In genomic region chr6:26438000-26438399, GRCh38 we compare ENCODE assay signal across 23 cellular contexts. TPM values are rescaled to one million over a fixed set of nuclear protein-coding genes. Genes with fewer than 3 reads are reported as not detected.
DNase-seq lines count a peak whose midpoint lies in the region; ATAC-seq, FAIRE-seq and TF ChIP-seq lines count a peak whose summit lies in the region.
"Had no signal": no experiment of that assay in that cellular context is flagged by ENCODE, and none has a peak within 500 bp of the region (broad histone marks: within the 10 kb centered on the region; RNA-seq: fewer than 3 reads in every experiment).

No MANE protein-coding gene starts in this region.

- no TSS peak for BruUV-seq in HepG2 (replicated peaks; lab: Mats Ljungman, UMichigan)

- H3K4me2 ChIP-seq in HepG2 (ENCODE audit: low read depth, low read length) (no peak overlapping the region), parathyroid adenoma (ENCODE audit: low read length) (peak overlapping the region; percentile 13)
- H3K4me2 ChIP-seq: A549; BLaER1 treated with 17β-estradiol and CSF1 and Interleukin-3, amounts not matched to agents 10 nM and 100 nM had no signal

- H2AFZ ChIP-seq in HepG2 (ENCODE audit: low read length), result no peak overlapping the region
- no peak overlapping the region for H2AFZ ChIP-seq in parathyroid adenoma

- H3K27me3 ChIP-seq in HepG2 (ENCODE audit: control insufficient read depth in 1 of 2, insufficient read depth in 2 of 2, low read length in 2 of 2) (no peaks in the 10 kb centered on the region; a peak in 1 of 5 replicates), right lobe of liver (no peaks in the 10 kb centered on the region), parathyroid adenoma (ENCODE audit: control insufficient read depth, insufficient read depth, low read length) (no peaks in the 10 kb centered on the region)
- H3K27me3 ChIP-seq: BLaER1 treated with 17β-estradiol and CSF1 and Interleukin-3, amounts not matched to agents 10 nM and 100 nM had no signal

- peak overlapping the region in 2 of 3 donors; percentile 12 to 17 for H3K27ac Mint-ChIP-seq in IgD-negative memory B cell

- H3K4me3 Mint-ChIP-seq in IgD-negative memory B cell, result peak overlapping the region in 1 of 4 donors; percentile 16

- no peaks in the 10 kb centered on the region for H4K20me1 ChIP-seq in HepG2 (ENCODE audit: insufficient read depth, low read length)
- H4K20me1 ChIP-seq: BLaER1 treated with 17β-estradiol and CSF1 and Interleukin-3, amounts not matched to agents 10 nM and 100 nM had no signal

- H3K79me2 ChIP-seq in HepG2 (ENCODE audit: insufficient read depth, low read length), result no peaks in the 10 kb centered on the region
- H3K79me2 ChIP-seq in parathyroid adenoma, result no peaks in the 10 kb centered on the region

- intact Hi-C loops in HepG2 (cut with micrococcal nuclease; ENCODE audit: unreplicated experiment), result no loop called here
- intact Hi-C loops in right lobe of liver (cut with DNase I), result no loop called here

- H3K4me1 ChIP-seq in HepG2 (ENCODE audit: insufficient read depth, low read length), result peaks cover 20% of the 10 kb centered on the region
- peaks cover 0 to 11% (median 0%) of the 10 kb centered on the region in 4 donors for H3K4me1 ChIP-seq in right lobe of liver
- H3K4me1 ChIP-seq in parathyroid adenoma, result peaks cover 15% of the 10 kb centered on the region

- peaks cover 0 to 10% (median 3%) of the 10 kb centered on the region in 3 donors for H3K9me3 Mint-ChIP-seq in IgD-negative memory B cell

- TF ChIP-seq POLR2A in HepG2 (IDR thresholded peaks at IDR 0.05; ENCODE audit: insufficient read depth in 1 of 2, low read depth in 2 of 2, low read length in 2 of 2) (no peak), right lobe of liver (IDR thresholded peaks at IDR 0.05) (no peak)

- ATAC-seq in HepG2 (no peak), right lobe of liver (no peak), GM19467 (IDR thresholded peaks at IDR 0.05; ENCODE audit: unreplicated experiment) (no peak)
- ATAC-seq: A549, GM12878 had no signal

- H3K9ac ChIP-seq in HepG2 (ENCODE audit: insufficient read depth, low read depth, low read length) (no peak overlapping the region), parathyroid adenoma (no peak overlapping the region)
- H3K9ac ChIP-seq: BLaER1 treated with 17β-estradiol and CSF1 and Interleukin-3, amounts not matched to agents 10 nM and 100 nM had no signal

- no peak for TF ChIP-seq CTCF in HepG2 (CRISPR knock-in tag; IDR thresholded peaks at IDR 0.05)
- TF ChIP-seq CTCF in right lobe of liver (IDR thresholded peaks at IDR 0.05), result no peak
- TF ChIP-seq CTCF in parathyroid adenoma (IDR thresholded peaks at IDR 0.05), result no peak

- FAIRE-seq in HepG2 (lab: Jason Lieb, UNC), result no peak
- FAIRE-seq: A549, GM12878, GM12892, GM18507 had no signal

- peaks cover 21 to 25% (median 23%) of the 10 kb centered on the region in 3 donors for H3K4me1 Mint-ChIP-seq in IgD-negative memory B cell

- TF ChIP-seq EP300 in HepG2 (IDR thresholded peaks at IDR 0.05; ENCODE audit: low read depth in 2 of 2, low read length in 2 of 2) (no peak), HepG2 (CRISPR knock-in tag; IDR thresholded peaks at IDR 0.05; ENCODE audit: borderline replicate concordance) (no peak)

- H3K9me3 ChIP-seq in HepG2 (ENCODE audit: low read length) (no peaks in the 10 kb centered on the region), right lobe of liver (no peaks in the 10 kb centered on the region), parathyroid adenoma (ENCODE audit: control insufficient read depth, low read length) (no peaks in the 10 kb centered on the region)
- H3K9me3 ChIP-seq: A549 had no signal

- DNase-seq in HepG2 (ENCODE audit: low spot score), result no peak
- DNase-seq in right lobe of liver, result no peak
- DNase-seq in AML-193 (lab: John Stamatoyannopoulos, UW), result no peak
- DNase-seq: CD4-positive, alpha-beta memory T cell; CD8-positive, alpha-beta memory T cell; COR-L47; DMS 273 treated with DMSO at 0.1 percent for 48 hours; DMS153; DMS53; DMS79; DND-41; EL; GDM1 had no signal

- H3K36me3 Mint-ChIP-seq in IgD-negative memory B cell, result peaks cover 2% of the 10 kb centered on the region

- TF ChIP-seq RAD21 in HepG2 (CRISPR knock-in tag; IDR thresholded peaks at IDR 0.05), result no peak

- CTCF ChIA-PET in HepG2 (lab: Yijun Ruan, JAX; ENCODE audit: low intra/inter-chr PET ratio, low total read pairs), result no interaction called here

- H3K27ac ChIP-seq in HepG2 (ENCODE audit: extremely low read length, insufficient read depth, low read length) (no peak overlapping the region), right lobe of liver (no peak overlapping the region), parathyroid adenoma (no peak overlapping the region)
- H3K27ac ChIP-seq: 22Rv1; A549; BLaER1 treated with 17β-estradiol and CSF1 and Interleukin-3, amounts not matched to agents 10 nM and 100 nM; C4-2B had no signal

- no peak overlapping the region for H3K4me3 ChIP-seq in HepG2 (replicated peaks in 1 of 3; ENCODE audit: insufficient read depth in 1 of 3, low read depth in 2 of 3, low read length in 3 of 3)
- no peak overlapping the region for H3K4me3 ChIP-seq in right lobe of liver
- no peak overlapping the region for H3K4me3 ChIP-seq in parathyroid adenoma (ENCODE audit: low read depth, low read length)
- H3K4me3 ChIP-seq: A549; BLaER1 treated with 17β-estradiol and CSF1 and Interleukin-3, amounts not matched to agents 10 nM and 100 nM; GM12878 had no signal

- POLR2A ChIA-PET in HepG2 (lab: Yijun Ruan, JAX), result no interaction called here

- WGBS in HepG2 (ENCODE audit: low lambda C conversion rate), result 86% methylated on average over 1 of the region's 1 CpG
- 100% methylated on average over 1 of the region's 1 CpG for WGBS in right lobe of liver (ENCODE audit: insufficient coverage, low coverage, low lambda C conversion rate, missing lambda C conversion rate)

- H3K36me3 ChIP-seq in HepG2 (replicated peaks in 1 of 2; ENCODE audit: control insufficient read depth in 1 of 2, insufficient read depth in 2 of 2, low read length in 2 of 2) (no peaks in the 10 kb centered on the region), right lobe of liver (peaks cover 0 to 2% (median 0%) of the 10 kb centered on the region in 4 donors), parathyroid adenoma (ENCODE audit: control insufficient read depth, insufficient read depth, low read length) (no peaks in the 10 kb centered on the region)

- H3K27me3 Mint-ChIP-seq in IgD-negative memory B cell, result no peaks in the 10 kb centered on the region
- H3K27me3 Mint-ChIP-seq: CD4-positive, alpha-beta memory T cell; CD8-positive, alpha-beta memory T cell had no signal

- in situ Hi-C loops in HepG2 (cut with HindIII; ENCODE audit: extremely low pct_ligation_motif_present, low pct_unique_long_range_greater_than_20kb), result no loop called here

RNA-seq across cellular contexts. Expression of gene BTN3A3, which starts 2.3 kb away (rescaled TPM):
- total RNA-seq in HepG2 (2016; rRNA removed; fragmentation: Illumina TruSeq; extraction: Trizol) (2.9 and 4.3 TPM in 2 replicates), right lobe of liver (10 to 100 TPM in 3 of 6 experiments, 1 to 10 TPM in 3; 5.2 to 13.8 (median 9.1) TPM)
- 1.1 and 1.8 TPM in 2 replicates for total RNA-seq in HepG2 (2016; cell fraction: cytosol; rRNA removed; fragmentation: Illumina TruSeq; extraction: Trizol; ENCODE audit: low read depth)
- total RNA-seq in HepG2 (2016; cell fraction: insoluble cytoplasmic fraction; rRNA removed; fragmentation: Illumina TruSeq; extraction: Trizol), result 4.0 and 5.3 TPM in 2 replicates
- 1.1 and 2.7 TPM in 2 replicates for total RNA-seq in HepG2 (2016; cell fraction: membrane; rRNA removed; fragmentation: Illumina TruSeq; extraction: Trizol)
- total RNA-seq in HepG2 (2016; cell fraction: nucleus; rRNA removed; fragmentation: Illumina TruSeq; extraction: Trizol), result 10.3 and 12.7 TPM in 2 replicates
- polyA plus RNA-seq in HepG2 (2011; rRNA removed) (5.0 and 6.3 TPM in 2 replicates), IgD-negative memory B cell (36.3 TPM)
- polyA plus RNA-seq in HepG2 (2011; cell fraction: cytosol; rRNA removed), result 2.3 and 3.7 TPM in 2 replicates
- 12.9 and 22.9 TPM in 2 replicates for polyA plus RNA-seq in HepG2 (2011; cell fraction: nucleus; rRNA removed)
- polyA plus RNA-seq in HepG2 (2012), result 3.7 and 5.2 TPM in 2 replicates
- polyA plus RNA-seq in HepG2 (2016; cell fraction: cytosol; fragmentation: Illumina TruSeq; extraction: Trizol; ENCODE audit: low read depth), result 0.26 and 0.36 TPM in 2 replicates
- 1.9 and 2.2 TPM in 2 replicates for polyA plus RNA-seq in HepG2 (2016; cell fraction: insoluble cytoplasmic fraction; fragmentation: Illumina TruSeq; extraction: Trizol; ENCODE audit: low read depth)
- 0.65 and 0.73 TPM in 2 replicates for polyA plus RNA-seq in HepG2 (2016; cell fraction: membrane; fragmentation: Illumina TruSeq; extraction: Trizol; ENCODE audit: low read depth)
- polyA plus RNA-seq in HepG2 (2016; cell fraction: nucleus; fragmentation: Illumina TruSeq; extraction: Trizol; ENCODE audit: insufficient read depth, low read depth), result 13.4 and 14.1 TPM in 2 replicates
- 8.0 and 29.3 TPM in 2 replicates for polyA minus RNA-seq in HepG2 (2011; rRNA and poly(A)+ RNA removed; ENCODE audit: low replicate concordance)
- polyA minus RNA-seq in HepG2 (2011; cell fraction: cytosol; rRNA and poly(A)+ RNA removed), result 1.1 and 1.4 TPM in 2 replicates
- 10.0 and 27.5 TPM in 2 replicates for polyA minus RNA-seq in HepG2 (2011; cell fraction: nucleus; rRNA and poly(A)+ RNA removed)

RNA-seq across cellular contexts. Expression of gene BTN2A1, which starts 19.8 kb away (rescaled TPM):
- total RNA-seq in HepG2 (2016; rRNA removed; fragmentation: Illumina TruSeq; extraction: Trizol), result 9.1 and 16.4 TPM in 2 replicates
- total RNA-seq in HepG2 (2016; cell fraction: cytosol; rRNA removed; fragmentation: Illumina TruSeq; extraction: Trizol; ENCODE audit: low read depth), result 2.8 and 3.8 TPM in 2 replicates
- 9.2 and 15.3 TPM in 2 replicates for total RNA-seq in HepG2 (2016; cell fraction: insoluble cytoplasmic fraction; rRNA removed; fragmentation: Illumina TruSeq; extraction: Trizol)
- total RNA-seq in HepG2 (2016; cell fraction: membrane; rRNA removed; fragmentation: Illumina TruSeq; extraction: Trizol), result 5.5 and 6.0 TPM in 2 replicates
- 18.6 and 21.3 TPM in 2 replicates for total RNA-seq in HepG2 (2016; cell fraction: nucleus; rRNA removed; fragmentation: Illumina TruSeq; extraction: Trizol)
- polyA plus RNA-seq in HepG2 (2011; rRNA removed), result 30.4 and 35.0 TPM in 2 replicates
- polyA plus RNA-seq in HepG2 (2011; cell fraction: cytosol; rRNA removed), result 23.7 and 28.2 TPM in 2 replicates
- 33.3 and 38.3 TPM in 2 replicates for polyA plus RNA-seq in HepG2 (2011; cell fraction: nucleus; rRNA removed)
- 18.7 and 23.0 TPM in 2 replicates for polyA plus RNA-seq in HepG2 (2012)
- 2.6 and 3.2 TPM in 2 replicates for polyA plus RNA-seq in HepG2 (2016; cell fraction: cytosol; fragmentation: Illumina TruSeq; extraction: Trizol; ENCODE audit: low read depth)
- 11.1 TPM in 2 replicates for polyA plus RNA-seq in HepG2 (2016; cell fraction: insoluble cytoplasmic fraction; fragmentation: Illumina TruSeq; extraction: Trizol; ENCODE audit: low read depth)
- 3.3 and 3.5 TPM in 2 replicates for polyA plus RNA-seq in HepG2 (2016; cell fraction: membrane; fragmentation: Illumina TruSeq; extraction: Trizol; ENCODE audit: low read depth)
- polyA plus RNA-seq in HepG2 (2016; cell fraction: nucleus; fragmentation: Illumina TruSeq; extraction: Trizol; ENCODE audit: insufficient read depth, low read depth), result 49.0 and 49.2 TPM in 2 replicates
- polyA minus RNA-seq in HepG2 (2011; rRNA and poly(A)+ RNA removed; ENCODE audit: low replicate concordance), result 23.9 and 31.6 TPM in 2 replicates
- polyA minus RNA-seq in HepG2 (2011; cell fraction: cytosol; rRNA and poly(A)+ RNA removed), result 10.4 and 12.6 TPM in 2 replicates
- 25.0 and 37.0 TPM in 2 replicates for polyA minus RNA-seq in HepG2 (2011; cell fraction: nucleus; rRNA and poly(A)+ RNA removed)
- total RNA-seq in right lobe of liver, result 1 to 10 TPM; 3.6 to 8.3 (median 5.2) TPM
- polyA plus RNA-seq in IgD-negative memory B cell, result 16.9 TPM

RNA-seq across cellular contexts. Expression of gene BTN3A1, which starts 35.9 kb away (rescaled TPM):
- total RNA-seq in HepG2 (2016; rRNA removed; fragmentation: Illumina TruSeq; extraction: Trizol) (8.1 and 13.3 TPM in 2 replicates), right lobe of liver (10 to 100 TPM in 4 of 6 experiments, 1 to 10 TPM in 2; 9.0 to 15.9 (median 10.6) TPM)
- total RNA-seq in HepG2 (2016; cell fraction: cytosol; rRNA removed; fragmentation: Illumina TruSeq; extraction: Trizol; ENCODE audit: low read depth), result 3.0 and 3.2 TPM in 2 replicates
- 8.0 and 11.8 TPM in 2 replicates for total RNA-seq in HepG2 (2016; cell fraction: insoluble cytoplasmic fraction; rRNA removed; fragmentation: Illumina TruSeq; extraction: Trizol)
- total RNA-seq in HepG2 (2016; cell fraction: membrane; rRNA removed; fragmentation: Illumina TruSeq; extraction: Trizol), result 7.8 and 8.0 TPM in 2 replicates
- total RNA-seq in HepG2 (2016; cell fraction: nucleus; rRNA removed; fragmentation: Illumina TruSeq; extraction: Trizol), result 15.9 and 17.1 TPM in 2 replicates
- polyA plus RNA-seq in HepG2 (2011; rRNA removed) (14.0 and 17.0 TPM in 2 replicates), IgD-negative memory B cell (38.6 TPM)
- 6.9 and 9.3 TPM in 2 replicates for polyA plus RNA-seq in HepG2 (2011; cell fraction: cytosol; rRNA removed)
- polyA plus RNA-seq in HepG2 (2011; cell fraction: nucleus; rRNA removed), result 29.0 and 46.1 TPM in 2 replicates
- polyA plus RNA-seq in HepG2 (2012), result 9.4 and 11.5 TPM in 2 replicates
- 0.54 and 0.75 TPM in 2 replicates for polyA plus RNA-seq in HepG2 (2016; cell fraction: cytosol; fragmentation: Illumina TruSeq; extraction: Trizol; ENCODE audit: low read depth)
- polyA plus RNA-seq in HepG2 (2016; cell fraction: insoluble cytoplasmic fraction; fragmentation: Illumina TruSeq; extraction: Trizol; ENCODE audit: low read depth), result 4.6 and 4.8 TPM in 2 replicates
- 2.4 and 2.5 TPM in 2 replicates for polyA plus RNA-seq in HepG2 (2016; cell fraction: membrane; fragmentation: Illumina TruSeq; extraction: Trizol; ENCODE audit: low read depth)
- 27.2 and 30.6 TPM in 2 replicates for polyA plus RNA-seq in HepG2 (2016; cell fraction: nucleus; fragmentation: Illumina TruSeq; extraction: Trizol; ENCODE audit: insufficient read depth, low read depth)
- polyA minus RNA-seq in HepG2 (2011; rRNA and poly(A)+ RNA removed; ENCODE audit: low replicate concordance), result 46.1 and 68.9 TPM in 2 replicates
- 8.0 and 8.9 TPM in 2 replicates for polyA minus RNA-seq in HepG2 (2011; cell fraction: cytosol; rRNA and poly(A)+ RNA removed)
- polyA minus RNA-seq in HepG2 (2011; cell fraction: nucleus; rRNA and poly(A)+ RNA removed), result 17.8 and 27.4 TPM in 2 replicates

RNA-seq across cellular contexts. Expression of gene BTN2A2, which starts 55.1 kb away (rescaled TPM):
- 6.0 and 12.2 TPM in 2 replicates for total RNA-seq in HepG2 (2016; rRNA removed; fragmentation: Illumina TruSeq; extraction: Trizol)
- 2.6 and 2.7 TPM in 2 replicates for total RNA-seq in HepG2 (2016; cell fraction: cytosol; rRNA removed; fragmentation: Illumina TruSeq; extraction: Trizol; ENCODE audit: low read depth)
- total RNA-seq in HepG2 (2016; cell fraction: insoluble cytoplasmic fraction; rRNA removed; fragmentation: Illumina TruSeq; extraction: Trizol), result 5.9 and 11.3 TPM in 2 replicates
- total RNA-seq in HepG2 (2016; cell fraction: membrane; rRNA removed; fragmentation: Illumina TruSeq; extraction: Trizol), result 3.3 and 3.6 TPM in 2 replicates
- 18.5 and 19.7 TPM in 2 replicates for total RNA-seq in HepG2 (2016; cell fraction: nucleus; rRNA removed; fragmentation: Illumina TruSeq; extraction: Trizol)
- polyA plus RNA-seq in HepG2 (2011; rRNA removed), result 10.8 and 15.4 TPM in 2 replicates
- polyA plus RNA-seq in HepG2 (2011; cell fraction: cytosol; rRNA removed), result 8.1 and 9.6 TPM in 2 replicates
- polyA plus RNA-seq in HepG2 (2011; cell fraction: nucleus; rRNA removed), result 24.5 and 30.2 TPM in 2 replicates
- 8.5 and 8.6 TPM in 2 replicates for polyA plus RNA-seq in HepG2 (2012)
- 0.77 and 0.96 TPM in 2 replicates for polyA plus RNA-seq in HepG2 (2016; cell fraction: cytosol; fragmentation: Illumina TruSeq; extraction: Trizol; ENCODE audit: low read depth)
- 4.7 and 5.5 TPM in 2 replicates for polyA plus RNA-seq in HepG2 (2016; cell fraction: insoluble cytoplasmic fraction; fragmentation: Illumina TruSeq; extraction: Trizol; ENCODE audit: low read depth)
- 1.7 and 2.0 TPM in 2 replicates for polyA plus RNA-seq in HepG2 (2016; cell fraction: membrane; fragmentation: Illumina TruSeq; extraction: Trizol; ENCODE audit: low read depth)
- 17.6 and 22.8 TPM in 2 replicates for polyA plus RNA-seq in HepG2 (2016; cell fraction: nucleus; fragmentation: Illumina TruSeq; extraction: Trizol; ENCODE audit: insufficient read depth, low read depth)
- 2.5 and 22.6 TPM in 2 replicates for polyA minus RNA-seq in HepG2 (2011; rRNA and poly(A)+ RNA removed; ENCODE audit: low replicate concordance)
- polyA minus RNA-seq in HepG2 (2011; cell fraction: cytosol; rRNA and poly(A)+ RNA removed), result 6.1 and 6.4 TPM in 2 replicates
- polyA minus RNA-seq in HepG2 (2011; cell fraction: nucleus; rRNA and poly(A)+ RNA removed), result 29.2 and 34.7 TPM in 2 replicates
- total RNA-seq in right lobe of liver, result 1 to 10 TPM; 1.9 to 5.3 (median 3.7) TPM
- polyA plus RNA-seq in IgD-negative memory B cell, result 33.8 TPM
